ENCODE assay signal across 12 cellular contexts in the genomic region with DNA sequence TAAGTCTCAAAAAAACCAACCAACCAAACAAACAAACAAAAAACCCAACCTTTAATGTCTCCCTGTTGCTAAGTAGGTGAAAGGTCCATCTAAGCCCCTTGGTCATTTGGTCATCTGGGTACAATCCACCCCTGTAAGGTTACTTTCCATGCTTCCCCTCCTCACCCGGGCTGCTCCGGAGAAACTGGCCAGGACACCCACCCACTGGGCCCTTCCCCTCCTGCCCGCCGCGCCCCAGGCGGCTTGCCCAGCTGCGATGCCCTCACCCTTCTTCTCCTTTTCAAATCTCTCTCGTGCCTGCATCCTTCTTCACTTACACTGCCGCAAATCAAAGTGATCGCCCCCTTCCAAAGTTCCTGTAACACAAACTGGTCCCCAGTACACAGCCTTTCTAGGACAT. TPM values are rescaled to one million over a fixed set of nuclear protein-coding genes. Genes with fewer than 3 reads are reported as not detected.
DNase-seq lines count a peak whose midpoint lies in the region; ATAC-seq and TF ChIP-seq lines count a peak whose summit lies in the region.
"Had no signal": no experiment of that assay in that cellular context is flagged by ENCODE, and none has a peak within 500 bp of the region (broad histone marks: within the 10 kb centered on the region; RNA-seq: fewer than 3 reads in every experiment).

No MANE protein-coding gene starts in this region.

- H3K4me3 ChIP-seq in left ventricle myocardium inferior (no peak overlapping the region), heart left ventricle (peak overlapping the region in 4 of 12 donors; percentile 69 to 100 (median 99)), mesenchymal stem cell (ENCODE audit: insufficient read depth in 1 of 2, low read depth in 1 of 2, low read length in 2 of 2) (peak overlapping the region in 1 of 2 experiments; percentile 95), tibial artery (no peak overlapping the region)

- intact Hi-C loops in left ventricle myocardium inferior (cut with micrococcal nuclease) = no loop called here
- intact Hi-C loops in heart left ventricle (cut with DNase I) = no loop called here
- intact Hi-C loops in activated B cell treated with CpG ODN at 0.5 μM for 24 hours (cut with micrococcal nuclease) = no loop called here
- intact Hi-C loops in tibial artery (cut with DNase I; ENCODE audit: low total_unique reads) = no loop called here

- H3K27ac ChIP-seq in left ventricle myocardium inferior (replicated peaks) (peak overlapping the region; percentile 92), heart left ventricle (no peak overlapping the region), mesenchymal stem cell (ENCODE audit: low read length, poor library complexity, severe bottlenecking) (no peak overlapping the region), tibial artery (peak overlapping the region; percentile 15 to 77)
- H3K27ac ChIP-seq: foreskin keratinocyte had no signal

- H3K4me2 ChIP-seq in mesenchymal stem cell (ENCODE audit: low read length, poor library complexity, severe bottlenecking) = no peak overlapping the region

- H3K4me1 ChIP-seq in left ventricle myocardium inferior (peaks cover 38% of the 10 kb centered on the region), heart left ventricle (peaks cover 0 to 43% (median 17%) of the 10 kb centered on the region in 12 donors), mesenchymal stem cell (ENCODE audit: control insufficient read depth, insufficient read depth, low read depth, low read length) (peaks cover 8% of the 10 kb centered on the region), tibial artery (peaks cover 0 to 28% (median 8%) of the 10 kb centered on the region in 4 donors)
- H3K4me1 ChIP-seq: BE2C, foreskin keratinocyte had no signal

- TF ChIP-seq POLR2A in heart left ventricle (IDR thresholded peaks at IDR 0.05) = no peak

- in situ Hi-C loops in KBM-7 (cut with MboI; ENCODE audit: low pct_unique_long_range_greater_than_20kb, low sequenced_read_pairs) = no loop called here

- no peak overlapping the region for H2BK15ac ChIP-seq in mesenchymal stem cell (ENCODE audit: low read depth, poor library complexity, severe bottlenecking)

- 92 to 96% (median 93%) methylated on average over 10 of the region's 10 CpGs for WGBS in heart left ventricle, 4 donors
- WGBS in mesenchymal stem cell = 95% methylated on average over 10 of the region's 10 CpGs

- H3K23ac ChIP-seq in mesenchymal stem cell (ENCODE audit: low read length in 2 of 2) = no peak overlapping the region

- TF ChIP-seq CTCF in left ventricle myocardium inferior (IDR thresholded peaks at IDR 0.05; ENCODE audit: borderline replicate concordance) (no peak), heart left ventricle (IDR thresholded peaks at IDR 0.05) (no peak), activated B cell treated with CpG ODN at 0.5 μM for 24 hours (IDR thresholded peaks at IDR 0.05) (no peak), tibial artery (IDR thresholded peaks at IDR 0.05) (no peak), GM10248 (IDR thresholded peaks at IDR 0.05; ENCODE audit: control extremely low read depth, extremely low read depth, low read depth, missing control alignments) (no peak)

- H3K36me3 ChIP-seq in left ventricle myocardium inferior = peaks cover 5% of the 10 kb centered on the region
- H3K36me3 ChIP-seq in heart left ventricle = peaks cover 0 to 10% (median 7%) of the 10 kb centered on the region in 9 donors
- H3K36me3 ChIP-seq in mesenchymal stem cell (ENCODE audit: control insufficient read depth in 1 of 2, insufficient read depth in 2 of 2, low read depth in 1 of 2, low read length in 2 of 2) = peaks cover 4 to 5% of the 10 kb centered on the region in 2 experiments
- H3K36me3 ChIP-seq in tibial artery = peaks cover 0 to 5% (median 0%) of the 10 kb centered on the region in 3 donors

- H2BK12ac ChIP-seq in mesenchymal stem cell (ENCODE audit: low read length in 2 of 2) = no peak overlapping the region

- no peak overlapping the region for H4K8ac ChIP-seq in mesenchymal stem cell (ENCODE audit: low read length)

- CTCF ChIA-PET in activated B cell treated with CpG ODN at 0.5 μM for 24 hours (lab: Charles Lee) (no interaction called here), GM10248 (lab: Yijun Ruan, JAX) (interaction anchor here (1.1 kb wide), 1 partner anchor 11 kb away, joined by 3 read pairs; no protein-coding TSS in a partner anchor)

- no peak overlapping the region for H3K9ac ChIP-seq in mesenchymal stem cell (ENCODE audit: low read length)

- ATAC-seq in heart left ventricle (no peak), activated B cell treated with CpG ODN at 0.5 μM for 24 hours (ENCODE audit: low read depth) (no peak)
- ATAC-seq: foreskin keratinocyte had no signal

- no peaks in the 10 kb centered on the region for H3K9me3 ChIP-seq in left ventricle myocardium inferior (replicated peaks)
- no peaks in the 10 kb centered on the region for H3K9me3 ChIP-seq in heart left ventricle
- no peaks in the 10 kb centered on the region for H3K9me3 ChIP-seq in mesenchymal stem cell (ENCODE audit: control insufficient read depth, low read length)
- no peaks in the 10 kb centered on the region for H3K9me3 ChIP-seq in tibial artery
- H3K9me3 ChIP-seq: BE2C had no signal

- peak overlapping the region; percentile 51 for H3K27ac Mint-ChIP-seq in activated B cell treated with CpG ODN at 0.5 μM for 24 hours

- H2BK120ac ChIP-seq in mesenchymal stem cell (ENCODE audit: low read depth, low read length) = peak overlapping the region; percentile 19

- peak overlapping the region in 1 of 2 experiments; percentile 7 for H3K4ac ChIP-seq in mesenchymal stem cell (ENCODE audit: low read depth in 1 of 2, low read length in 2 of 2)

- no peak overlapping the region for H2AFZ ChIP-seq in mesenchymal stem cell (ENCODE audit: low read depth, low read length)

- peaks cover 18% of the 10 kb centered on the region for H3K4me1 Mint-ChIP-seq in activated B cell treated with CpG ODN at 0.5 μM for 24 hours

- H3K4me3 Mint-ChIP-seq in activated B cell treated with CpG ODN at 0.5 μM for 24 hours = peak overlapping the region; percentile 28

- no peak for DNase-seq in left ventricle myocardium inferior
- no peak for DNase-seq in heart left ventricle
- DNase-seq in activated B cell treated with CpG ODN at 0.5 μM for 24 hours = no peak
- DNase-seq in mesenchymal stem cell = no peak
- DNase-seq in tibial artery = peak in 1 of 2 donors; percentile 63
- DNase-seq in SIG-M5 (lab: John Stamatoyannopoulos, UW) = no peak
- DNase-seq in GM10248 (ENCODE audit: extremely low spot score) = no peak
- no peak for DNase-seq in KBM-7
- DNase-seq: BE2C; effector CD4-positive, alpha-beta T cell; foreskin keratinocyte; mesendoderm had no signal

- H3K27me3 ChIP-seq in left ventricle myocardium inferior (ENCODE audit: low read depth) (no peaks in the 10 kb centered on the region), heart left ventricle (no peaks in the 10 kb centered on the region), mesenchymal stem cell (ENCODE audit: control insufficient read depth in 1 of 2, insufficient read depth in 1 of 2, low read length in 2 of 2) (no peaks in the 10 kb centered on the region), tibial artery (no peaks in the 10 kb centered on the region)
- H3K27me3 ChIP-seq: BE2C, foreskin keratinocyte had no signal

- no peaks in the 10 kb centered on the region for H3K9me3 Mint-ChIP-seq in activated B cell treated with CpG ODN at 0.5 μM for 24 hours

- no peaks in the 10 kb centered on the region for H3K27me3 Mint-ChIP-seq in activated B cell treated with CpG ODN at 0.5 μM for 24 hours

- H3K18ac ChIP-seq in mesenchymal stem cell (ENCODE audit: low read depth in 1 of 2, low read length in 2 of 2) = no peak overlapping the region

- H2AK5ac ChIP-seq in mesenchymal stem cell (ENCODE audit: low read length, severe bottlenecking) = no peak overlapping the region

- peak overlapping the region; percentile 80 for H4K91ac ChIP-seq in mesenchymal stem cell (ENCODE audit: low read length)

- peaks cover 19% of the 10 kb centered on the region for H3K79me1 ChIP-seq in mesenchymal stem cell (replicated peaks; ENCODE audit: low read length, poor library complexity, severe bottlenecking)

- POLR2A ChIA-PET in activated B cell treated with CpG ODN at 0.5 μM for 24 hours (lab: Charles Lee) = no interaction called here
- POLR2A ChIA-PET in GM10248 (lab: Yijun Ruan, JAX) = no interaction called here

- H3K36me3 Mint-ChIP-seq in activated B cell treated with CpG ODN at 0.5 μM for 24 hours (ENCODE audit: low read depth) = peaks cover 2% of the 10 kb centered on the region

- no peak overlapping the region for H2BK5ac ChIP-seq in mesenchymal stem cell (ENCODE audit: low read depth, low read length, poor library complexity, severe bottlenecking)

- no peak overlapping the region for H3K14ac ChIP-seq in mesenchymal stem cell (ENCODE audit: low read length in 2 of 2)

RNA-seq across cellular contexts. Expression of gene NTAN1, which starts 2.0 kb away (rescaled TPM):
- total RNA-seq in left ventricle myocardium inferior (17.9 TPM), heart left ventricle (10 to 100 TPM; 14.8 to 52.0 (median 29.8) TPM), activated B cell treated with CpG ODN at 0.5 μM for 24 hours (24.1 and 27.7 TPM in 2 replicates)
- polyA plus RNA-seq in heart left ventricle = 10 to 100 TPM; 29.2 to 31.9 TPM
- 116 TPM for polyA plus RNA-seq in mesenchymal stem cell (2013, experiment 1 of 2)
- 117 TPM for polyA plus RNA-seq in mesenchymal stem cell (2013, experiment 2 of 2)

RNA-seq across cellular contexts. Expression of gene RRN3, which starts 40.2 kb away (rescaled TPM):
- total RNA-seq in left ventricle myocardium inferior (24.4 TPM), heart left ventricle (10 to 100 TPM; 16.4 to 28.5 (median 19.2) TPM), activated B cell treated with CpG ODN at 0.5 μM for 24 hours (34.5 and 35.8 TPM in 2 replicates)
- polyA plus RNA-seq in heart left ventricle = 10 to 100 TPM in 1 of 2 donors, 1 to 10 TPM in 1; 7.9 to 17.6 TPM
- 11.7 TPM for polyA plus RNA-seq in mesenchymal stem cell (2013, experiment 1 of 2)
- 12.7 TPM for polyA plus RNA-seq in mesenchymal stem cell (2013, experiment 2 of 2)

Comparison
In these comparisons a context has a peak if more than half of its experiments do, and no peak if none do; other contexts are left out.
1. H3K27ac ChIP-seq: peak in left ventricle myocardium inferior (single experiment) and tibial artery (2 of 2); none in heart left ventricle (0 of 12) and mesenchymal stem cell (single experiment).